Comparison of ENCODE assay signal across 18 cellular contexts in the genomic region with DNA sequence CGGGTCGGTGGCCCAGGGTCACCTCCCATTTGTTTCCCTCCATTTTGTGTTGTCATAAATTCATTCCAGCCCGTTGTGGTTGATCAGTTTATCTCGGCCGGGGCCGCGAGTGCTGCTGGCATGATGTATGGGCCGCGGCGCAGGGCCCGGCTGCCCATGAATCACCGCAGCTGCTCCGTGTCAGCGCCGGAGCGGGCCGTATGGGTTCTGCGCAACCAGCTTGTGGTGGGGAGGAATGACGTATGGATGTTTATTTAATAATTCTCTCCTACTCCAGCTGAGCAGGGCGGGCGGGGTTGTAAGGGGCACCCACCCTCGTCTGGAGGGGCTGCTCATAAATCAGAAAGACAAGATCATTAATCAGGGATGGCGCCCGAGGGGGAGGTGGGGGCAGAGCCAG. TPM values are rescaled to one million over a fixed set of nuclear protein-coding genes. Genes with fewer than 3 reads are reported as not detected.
DNase-seq lines count a peak whose midpoint lies in the region; TF ChIP-seq lines count a peak whose summit lies in the region.
"Had no signal": no experiment of that assay in that cellular context is flagged by ENCODE, and none has a peak within 500 bp of the region (broad histone marks: within the 10 kb centered on the region; RNA-seq: fewer than 3 reads in every experiment).

No MANE protein-coding gene starts in this region.

- DNase-seq in Peyer's patch (peak in 1 of 3 donors; percentile 40), colonic mucosa (no peak), substantia nigra (lab: John Stamatoyannopoulos, UW) (no peak), head of caudate nucleus (no peak), kidney glomerular epithelial cell (lab: John Stamatoyannopoulos, UW) (no peak), BE2C (no peak)
- no peak for DNase-seq in stimulated activated CD4-positive, alpha-beta T cell treated with anti-CD3 and anti-CD28 coated beads, Interleukin-2, amount 100 ng/mL, for 24 hours
- DNase-seq: activated CD8-positive, alpha-beta memory T cell treated with anti-CD3 and anti-CD28 coated beads for 24 hours; activated gamma-delta T cell; effector memory CD4-positive, alpha-beta T cell; Kasumi-1; NCI-H1930; NCI-H524 treated with DMSO at 0.1 percent for 48 hours; WERI-Rb-1 had no signal

- H3K9me3 ChIP-seq in Peyer's patch = no peaks in the 10 kb centered on the region
- no peaks in the 10 kb centered on the region for H3K9me3 ChIP-seq in colonic mucosa
- H3K9me3 ChIP-seq in muscle layer of colon (ENCODE audit: low read length) = no peaks in the 10 kb centered on the region
- no peaks in the 10 kb centered on the region for H3K9me3 ChIP-seq in BE2C
- H3K9me3 ChIP-seq: BLaER1 treated with 17β-estradiol and CSF1 and Interleukin-3, amounts not matched to agents 10 nM and 100 nM; pancreas; vagina had no signal

- H3K4me3 ChIP-seq in Peyer's patch = no peak overlapping the region
- H3K4me3 ChIP-seq in colonic mucosa = no peak overlapping the region
- peak overlapping the region in 1 of 2 donors; percentile 45 for H3K4me3 ChIP-seq in muscle layer of colon (ENCODE audit: low read depth in 1 of 2, low read length in 2 of 2)
- H3K4me3 ChIP-seq in BE2C (ENCODE audit: low read depth, low read length) = no peak overlapping the region
- H3K4me3 ChIP-seq: BLaER1 treated with 17β-estradiol and CSF1 and Interleukin-3, amounts not matched to agents 10 nM and 100 nM; pancreas; vagina had no signal

- no peak for TF ChIP-seq CTCF in Peyer's patch (IDR thresholded peaks at IDR 0.05)
- no peak for TF ChIP-seq CTCF in colonic mucosa (IDR thresholded peaks at IDR 0.05)
- TF ChIP-seq CTCF in BE2C (IDR thresholded peaks at IDR 0.05; ENCODE audit: low read depth, low read length) = no peak

- H3K36me3 ChIP-seq in Peyer's patch = peaks cover 0 to 90% (median 0%) of the 10 kb centered on the region in 3 donors
- H3K36me3 ChIP-seq in colonic mucosa = peaks cover 9% of the 10 kb centered on the region
- peaks cover 57% of the 10 kb centered on the region for H3K36me3 ChIP-seq in muscle layer of colon (ENCODE audit: insufficient read depth, low read length)
- peaks cover 7% of the 10 kb centered on the region; the same call in 1 of the 2 replicates for H3K36me3 ChIP-seq in BE2C

- H3K27me3 ChIP-seq in Peyer's patch (no peaks in the 10 kb centered on the region), colonic mucosa (no peaks in the 10 kb centered on the region), muscle layer of colon (ENCODE audit: control insufficient read depth in 1 of 2, insufficient read depth in 2 of 2, low read length in 2 of 2) (no peaks in the 10 kb centered on the region), BE2C (no peaks in the 10 kb centered on the region)
- H3K27me3 ChIP-seq: BLaER1 treated with 17β-estradiol and CSF1 and Interleukin-3, amounts not matched to agents 10 nM and 100 nM; pancreas; vagina had no signal

- peaks cover 0 to 50% (median 4%) of the 10 kb centered on the region in 4 donors for H3K4me1 ChIP-seq in Peyer's patch
- no peaks in the 10 kb centered on the region for H3K4me1 ChIP-seq in colonic mucosa
- H3K4me1 ChIP-seq in muscle layer of colon (ENCODE audit: insufficient read depth, low read length) = peaks cover 86% of the 10 kb centered on the region
- no peaks in the 10 kb centered on the region for H3K4me1 ChIP-seq in BE2C
- H3K4me1 ChIP-seq: BLaER1 treated with 17β-estradiol and CSF1 and Interleukin-3, amounts not matched to agents 10 nM and 100 nM; pancreas; vagina had no signal

- H3K9ac ChIP-seq in colonic mucosa (ENCODE audit: low read depth in 2 of 2, low read length in 2 of 2) = no peak overlapping the region
- H3K9ac ChIP-seq in muscle layer of colon (ENCODE audit: low read length) = peak overlapping the region; percentile 23
- H3K9ac ChIP-seq: BLaER1 treated with 17β-estradiol and CSF1 and Interleukin-3, amounts not matched to agents 10 nM and 100 nM had no signal

- TF ChIP-seq POLR2A in Peyer's patch (IDR thresholded peaks at IDR 0.05) = no peak

- H3K27ac ChIP-seq in Peyer's patch (peak overlapping the region; percentile 39 to 88 (median 78)), colonic mucosa (peak overlapping the region; percentile 15), muscle layer of colon (ENCODE audit: low read depth, low read length) (peak overlapping the region; percentile 94), substantia nigra (ENCODE audit: low read depth, low read length, poor library complexity, severe bottlenecking) (peak overlapping the region; percentile 85)
- H3K27ac ChIP-seq: BLaER1 treated with 17β-estradiol and CSF1 and Interleukin-3, amounts not matched to agents 10 nM and 100 nM; pancreas; vagina; WERI-Rb-1 had no signal

- intact Hi-C loops in colonic mucosa (cut with DNase I) (no loop called here), head of caudate nucleus (cut with DNase I) (loop anchor here (10.0 kb wide), 1 partner anchor 141 kb away; no protein-coding TSS in a partner anchor)

RNA-seq across cellular contexts. Expression of a gene that starts 28.0 kb away (rescaled TPM):
- total RNA-seq in Peyer's patch (10 to 100 TPM in 3 of 4 donors, not detected in 1; 23.1 to 30.8 (median 26.5) TPM), colonic mucosa (10 to 100 TPM; 26.4 to 29.6 TPM)
- polyA plus RNA-seq in BE2C (2012; ENCODE audit: insufficient read depth, insufficient read length, low read depth) = 1.3 TPM

RNA-seq across cellular contexts. Expression of a gene that starts 28.2 kb away (rescaled TPM):
- 1 to 10 TPM; 3.7 to 7.7 (median 4.8) TPM for total RNA-seq in Peyer's patch
- 1 to 10 TPM; 1.3 to 5.1 TPM for total RNA-seq in colonic mucosa
- not detected for polyA plus RNA-seq in BE2C (2012; ENCODE audit: insufficient read depth, insufficient read length, low read depth)
- total RNA-seq: vagina had no signal

Comparison
In these comparisons a context has a peak if more than half of its experiments do, and no peak if none do; other contexts are left out.
1. H3K27ac ChIP-seq: peak in every context shown above with its lines; median percentile 94 in muscle layer of colon; 85 in substantia nigra; 78 in Peyer's patch; 15 in colonic mucosa.